ENCODE assay signal across 23 cellular contexts in the genomic region with DNA sequence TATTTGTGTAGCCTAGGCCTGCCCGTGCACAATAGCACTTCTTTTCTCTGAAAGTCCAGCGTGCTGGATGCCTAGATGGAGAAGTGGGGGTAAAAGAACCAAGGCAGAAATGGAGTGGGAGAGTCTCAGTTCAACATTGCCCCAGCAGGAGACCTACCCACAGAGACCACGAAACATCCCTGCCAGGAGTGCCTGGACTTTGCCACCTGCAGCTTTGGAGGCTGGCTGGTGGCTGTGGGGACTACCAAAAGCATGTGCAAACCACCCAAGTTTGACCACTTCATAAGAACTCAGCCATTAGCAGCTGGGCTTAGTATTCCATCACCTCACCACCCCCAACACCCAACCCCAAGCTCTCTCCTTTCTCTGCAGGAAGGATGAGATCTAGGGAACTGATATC.
DNase-seq lines count a peak whose midpoint lies in the region; ATAC-seq, FAIRE-seq and TF ChIP-seq lines count a peak whose summit lies in the region.
"Had no signal": no experiment of that assay in that cellular context is flagged by ENCODE, and none has a peak within 500 bp of the region (broad histone marks: within the 10 kb centered on the region; RNA-seq: fewer than 3 reads in every experiment).

No MANE protein-coding gene starts in this region.

- no peaks in the 10 kb centered on the region; the same call in 1 of the 2 replicates for H3K4me1 ChIP-seq in HepG2 (ENCODE audit: insufficient read depth, low read length)
- peaks cover 0 to 3% (median 0%) of the 10 kb centered on the region in 4 donors for H3K4me1 ChIP-seq in right lobe of liver
- H3K4me1 ChIP-seq in OCI-LY7 (ENCODE audit: insufficient read depth, low read length, poor library complexity, severe bottlenecking) = peaks cover 28% of the 10 kb centered on the region
- H3K4me1 ChIP-seq: Caco-2, SJCRH30 had no signal

- ATAC-seq in HepG2 (peak; percentile 35), right lobe of liver (no peak), GM21786 (IDR thresholded peaks at IDR 0.05; ENCODE audit: unreplicated experiment) (no peak)
- ATAC-seq: GM12878, K562 had no signal

- CTCF ChIA-PET in HepG2 (lab: Yijun Ruan, JAX; ENCODE audit: low intra/inter-chr PET ratio, low total read pairs) (no interaction called here), OCI-LY7 (lab: Charles Lee; ENCODE audit: unreplicated experiment) (interaction anchor here (0.6 kb wide), 1 partner anchor 347 kb away, joined by 3 read pairs; no protein-coding TSS in a partner anchor), RWPE1 (lab: Yijun Ruan, JAX) (no interaction called here)

- intact Hi-C loops in HepG2 (cut with micrococcal nuclease; ENCODE audit: unreplicated experiment) (no loop called here), right lobe of liver (cut with DNase I) (no loop called here), OCI-LY7 (cut with micrococcal nuclease; ENCODE audit: unreplicated experiment) (no loop called here)

- no peaks in the 10 kb centered on the region for H3K36me3 ChIP-seq in HepG2 (replicated peaks in 1 of 2; ENCODE audit: control insufficient read depth in 1 of 2, insufficient read depth in 2 of 2, low read length in 2 of 2)
- H3K36me3 ChIP-seq in right lobe of liver = no peaks in the 10 kb centered on the region
- H3K36me3 ChIP-seq in OCI-LY7 (ENCODE audit: insufficient read depth, low read length) = no peaks in the 10 kb centered on the region
- H3K36me3 ChIP-seq in MG63 = no peaks in the 10 kb centered on the region
- H3K36me3 ChIP-seq: SJCRH30 had no signal

- no peak for TF ChIP-seq RAD21 in HepG2 (CRISPR knock-in tag; IDR thresholded peaks at IDR 0.05)

- no peaks in the 10 kb centered on the region for H4K20me1 ChIP-seq in HepG2 (ENCODE audit: insufficient read depth, low read length)
- no peaks in the 10 kb centered on the region for H4K20me1 ChIP-seq in OCI-LY7 (ENCODE audit: insufficient read depth, low read length)

- H3K4me3 Mint-ChIP-seq in immature natural killer cell = no peak overlapping the region
- H3K4me3 Mint-ChIP-seq: B cell; CD4-positive, alpha-beta T cell had no signal

- H3K27me3 Mint-ChIP-seq in immature natural killer cell (ENCODE audit: low read depth in 3 of 3) = peaks cover 0 to 6% (median 1%) of the 10 kb centered on the region in 3 donors
- H3K27me3 Mint-ChIP-seq: CD4-positive, alpha-beta T cell had no signal

- TF ChIP-seq CTCF in HepG2 (CRISPR knock-in tag; IDR thresholded peaks at IDR 0.05) (no peak), right lobe of liver (IDR thresholded peaks at IDR 0.05) (no peak), OCI-LY7 (conservative IDR thresholded peaks at IDR 0.05; ENCODE audit: low read length) (no peak), RWPE1 (conservative IDR thresholded peaks at IDR 0.05; ENCODE audit: low read depth) (no peak)

- H3K9ac ChIP-seq in HepG2 (ENCODE audit: insufficient read depth, low read depth, low read length) = no peak overlapping the region

- H3K4me2 ChIP-seq in HepG2 (ENCODE audit: low read depth, low read length) = no peak overlapping the region
- no peak overlapping the region for H3K4me2 ChIP-seq in OCI-LY7 (ENCODE audit: low read length)
- H3K4me2 ChIP-seq: PC-9 had no signal

- H3K79me2 ChIP-seq in HepG2 (ENCODE audit: insufficient read depth, low read length) = no peaks in the 10 kb centered on the region
- no peaks in the 10 kb centered on the region for H3K79me2 ChIP-seq in OCI-LY7 (ENCODE audit: insufficient read depth, low read depth, low read length)

- H2AFZ ChIP-seq in HepG2 (ENCODE audit: low read length) (no peak overlapping the region), OCI-LY7 (ENCODE audit: low read length) (no peak overlapping the region)
- H2AFZ ChIP-seq: PC-9 had no signal

- 8% methylated on average over 3 of the region's 3 CpGs for WGBS in HepG2 (ENCODE audit: low lambda C conversion rate)
- 76% methylated on average over 3 of the region's 3 CpGs for WGBS in right lobe of liver (ENCODE audit: insufficient coverage, low coverage, low lambda C conversion rate, missing lambda C conversion rate)

- BruUV-seq in HepG2 (replicated peaks; lab: Mats Ljungman, UMichigan) (no TSS peak), OCI-LY7 (replicated peaks; lab: Mats Ljungman, UMichigan) (no TSS peak)

- H3K4me1 Mint-ChIP-seq in immature natural killer cell = peaks cover 43 to 77% of the 10 kb centered on the region in 2 donors
- H3K4me1 Mint-ChIP-seq: B cell had no signal

- peak overlapping the region; percentile 29 to 95 (median 69) for H3K27ac Mint-ChIP-seq in immature natural killer cell
- H3K27ac Mint-ChIP-seq: B cell; CD4-positive, alpha-beta T cell had no signal

- in situ Hi-C loops in HepG2 (cut with HindIII; ENCODE audit: extremely low pct_ligation_motif_present, low pct_unique_long_range_greater_than_20kb) = no loop called here

- peaks cover 14 to 42% (median 36%) of the 10 kb centered on the region in 3 donors for H3K36me3 Mint-ChIP-seq in immature natural killer cell

- H3K9me3 ChIP-seq in HepG2 (ENCODE audit: low read length) = no peaks in the 10 kb centered on the region
- no peaks in the 10 kb centered on the region for H3K9me3 ChIP-seq in right lobe of liver
- no peaks in the 10 kb centered on the region for H3K9me3 ChIP-seq in OCI-LY7 (ENCODE audit: low read length)
- H3K9me3 ChIP-seq in MG63 = no peaks in the 10 kb centered on the region
- H3K9me3 ChIP-seq: Caco-2, SJCRH30 had no signal

- H3K27me3 ChIP-seq in HepG2 (ENCODE audit: control insufficient read depth in 1 of 2, insufficient read depth in 2 of 2, low read length in 2 of 2) (peaks cover 0 to 11% of the 10 kb centered on the region in 2 experiments; a peak in 3 of 5 replicates), right lobe of liver (no peaks in the 10 kb centered on the region), MG63 (no peaks in the 10 kb centered on the region)
- H3K27me3 ChIP-seq: SJCRH30 had no signal

- no peak overlapping the region for H3K4me3 ChIP-seq in HepG2 (replicated peaks in 1 of 3; ENCODE audit: insufficient read depth in 1 of 3, low read depth in 2 of 3, low read length in 3 of 3)
- H3K4me3 ChIP-seq in right lobe of liver = no peak overlapping the region
- H3K4me3 ChIP-seq in OCI-LY7 (ENCODE audit: low read depth, low read length, poor library complexity, severe bottlenecking) = no peak overlapping the region
- H3K4me3 ChIP-seq in MG63 = no peak overlapping the region
- H3K4me3 ChIP-seq: GM12878, K562, PC-9, SJCRH30 had no signal

- no peaks in the 10 kb centered on the region for H3K9me3 Mint-ChIP-seq in immature natural killer cell
- H3K9me3 Mint-ChIP-seq: CD4-positive, alpha-beta T cell had no signal

- TF ChIP-seq POLR2A in HepG2 (IDR thresholded peaks at IDR 0.05; ENCODE audit: insufficient read depth in 1 of 2, low read depth in 2 of 2, low read length in 2 of 2) = no peak
- no peak for TF ChIP-seq POLR2A in right lobe of liver (IDR thresholded peaks at IDR 0.05)

- TF ChIP-seq EP300 in HepG2 (IDR thresholded peaks at IDR 0.05; ENCODE audit: low read depth in 2 of 2, low read length in 2 of 2) (no peak), HepG2 (CRISPR knock-in tag; IDR thresholded peaks at IDR 0.05; ENCODE audit: borderline replicate concordance) (no peak)

- POLR2A ChIA-PET in HepG2 (lab: Yijun Ruan, JAX) = no interaction called here
- POLR2A ChIA-PET in OCI-LY7 (lab: Charles Lee) = interaction anchor here (0.6 to 1.0 kb wide), 2 partner anchors 12 to 47 kb away, joined by 3 to 4 read pairs; no protein-coding TSS in a partner anchor
- POLR2A ChIA-PET in RWPE1 (lab: Yijun Ruan, JAX; ENCODE audit: low non-redundant PET) = no interaction called here

- H3K9me2 ChIP-seq in OCI-LY7 (ENCODE audit: insufficient read depth, low read length) = no peaks in the 10 kb centered on the region

- no peak for FAIRE-seq in HepG2 (lab: Jason Lieb, UNC)
- FAIRE-seq: GM12878, K562 had no signal

- H3K27ac ChIP-seq in HepG2 (ENCODE audit: extremely low read length, insufficient read depth, low read length) (no peak overlapping the region), right lobe of liver (no peak overlapping the region), OCI-LY7 (ENCODE audit: low read depth, low read length, poor library complexity, severe bottlenecking) (no peak overlapping the region), RWPE1 (no peak overlapping the region)
- H3K27ac ChIP-seq: PC-9, SJCRH30 had no signal

- DNase-seq in HepG2 (ENCODE audit: low spot score) (no peak), right lobe of liver (no peak), OCI-LY7 (ENCODE audit: low spot score) (peak; percentile 10), immature natural killer cell (no peak), MG63 (no peak), activated gamma-delta T cell treated with Interleukin-2 at 50 U/mL for 16 hours (no peak), RWPE1 (ENCODE audit: low spot score) (no peak)
- DNase-seq: 8988T; Caco-2; CD4-positive, alpha-beta T cell; DMS153; EL; GOT3; NCI-H1105; NCI-H2081; NCI-H510A; NCI-H774; PC-9; SJCRH30 had no signal

TF ChIP-seq in HepG2, 621 proteins besides CTCF, POLR2A, EP300 and RAD21:
- TF ChIP-seq KLF13 (CRISPR knock-in tag; IDR thresholded peaks at IDR 0.05) (no peak), ZNF256 (CRISPR knock-in tag; conservative IDR thresholded peaks at IDR 0.05) (no peak)
- TF ChIP-seq, protein P1, sequence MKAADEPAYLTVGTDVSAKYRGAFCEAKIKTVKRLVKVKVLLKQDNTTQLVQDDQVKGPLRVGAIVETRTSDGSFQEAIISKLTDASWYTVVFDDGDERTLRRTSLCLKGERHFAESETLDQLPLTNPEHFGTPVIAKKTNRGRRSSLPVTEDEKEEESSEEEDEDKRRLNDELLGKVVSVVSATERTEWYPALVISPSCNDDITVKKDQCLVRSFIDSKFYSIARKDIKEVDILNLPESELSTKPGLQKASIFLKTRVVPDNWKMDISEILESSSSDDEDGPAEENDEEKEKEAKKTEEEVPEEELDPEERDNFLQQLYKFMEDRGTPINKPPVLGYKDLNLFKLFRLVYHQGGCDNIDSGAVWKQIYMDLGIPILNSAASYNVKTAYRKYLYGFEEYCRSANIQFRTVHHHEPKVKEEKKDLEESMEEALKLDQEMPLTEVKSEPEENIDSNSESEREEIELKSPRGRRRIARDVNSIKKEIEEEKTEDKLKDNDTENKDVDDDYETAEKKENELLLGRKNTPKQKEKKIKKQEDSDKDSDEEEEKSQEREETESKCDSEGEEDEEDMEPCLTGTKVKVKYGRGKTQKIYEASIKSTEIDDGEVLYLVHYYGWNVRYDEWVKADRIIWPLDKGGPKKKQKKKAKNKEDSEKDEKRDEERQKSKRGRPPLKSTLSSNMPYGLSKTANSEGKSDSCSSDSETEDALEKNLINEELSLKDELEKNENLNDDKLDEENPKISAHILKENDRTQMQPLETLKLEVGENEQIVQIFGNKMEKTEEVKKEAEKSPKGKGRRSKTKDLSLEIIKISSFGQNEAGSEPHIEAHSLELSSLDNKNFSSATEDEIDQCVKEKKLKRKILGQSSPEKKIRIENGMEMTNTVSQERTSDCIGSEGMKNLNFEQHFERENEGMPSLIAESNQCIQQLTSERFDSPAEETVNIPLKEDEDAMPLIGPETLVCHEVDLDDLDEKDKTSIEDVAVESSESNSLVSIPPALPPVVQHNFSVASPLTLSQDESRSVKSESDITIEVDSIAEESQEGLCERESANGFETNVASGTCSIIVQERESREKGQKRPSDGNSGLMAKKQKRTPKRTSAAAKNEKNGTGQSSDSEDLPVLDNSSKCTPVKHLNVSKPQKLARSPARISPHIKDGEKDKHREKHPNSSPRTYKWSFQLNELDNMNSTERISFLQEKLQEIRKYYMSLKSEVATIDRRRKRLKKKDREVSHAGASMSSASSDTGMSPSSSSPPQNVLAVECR (CRISPR knock-in tag; IDR thresholded peaks at IDR 0.05; ENCODE audit: borderline replicate concordance) = no peak
TF ChIP-seq in HepG2: peak in this region for 0.
